9 cellular contexts compared by ENCODE assay signal in genomic region chr7:602341-603141, GRCh38.
DNase-seq lines count a peak whose midpoint lies in the region; ATAC-seq and TF ChIP-seq lines count a peak whose summit lies in the region.
"Had no signal": no experiment of that assay in that cellular context is flagged by ENCODE, and none has a peak within 500 bp of the region (broad histone marks: within the 10 kb centered on the region; RNA-seq: fewer than 3 reads in every experiment).

No MANE protein-coding gene starts in this region.

- peaks cover 0 to 11% (median 0%) of the 10 kb centered on the region in 3 donors for H3K36me3 ChIP-seq in esophagus squamous epithelium
- H3K36me3 ChIP-seq: pancreas had no signal

- WGBS in esophagus squamous epithelium, 2 donors, result 66 to 76% methylated on average over 6 to 13 of the region's 38 CpGs

- H3K4me3 ChIP-seq in GM12865 (ENCODE audit: low read depth, low read length) (peak overlapping the region; percentile 68), esophagus squamous epithelium (peak overlapping the region in 2 of 4 donors; percentile 21 to 44)
- H3K4me3 ChIP-seq: pancreas had no signal

- TF ChIP-seq CTCF in GM12865 (IDR thresholded peaks at IDR 0.05; ENCODE audit: insufficient read depth, low read depth, low read length, missing control alignments), result no peak
- no peak for TF ChIP-seq CTCF in esophagus squamous epithelium (IDR thresholded peaks at IDR 0.05)

- H3K9me3 ChIP-seq in esophagus squamous epithelium, result no peaks in the 10 kb centered on the region
- H3K9me3 ChIP-seq: pancreas had no signal

- intact Hi-C loops in esophagus squamous epithelium (cut with DNase I), result no loop called here

- no peaks in the 10 kb centered on the region for H3K27me3 ChIP-seq in esophagus squamous epithelium
- H3K27me3 ChIP-seq: pancreas had no signal

- H3K4me1 ChIP-seq in esophagus squamous epithelium, result peaks cover 21 to 52% (median 25%) of the 10 kb centered on the region in 3 donors
- H3K4me1 ChIP-seq: pancreas had no signal

- H3K27ac ChIP-seq in esophagus squamous epithelium, result peak overlapping the region; percentile 81 to 92 (median 87)

- ATAC-seq in GM19397 (IDR thresholded peaks at IDR 0.05; ENCODE audit: unreplicated experiment), result no peak
- no peak for ATAC-seq in HG03520 (IDR thresholded peaks at IDR 0.05; ENCODE audit: unreplicated experiment)

- no peak for TF ChIP-seq POLR2A in esophagus squamous epithelium (IDR thresholded peaks at IDR 0.05)

- DNase-seq in GM12865 (ENCODE audit: low read depth) (peak; percentile 77), esophagus squamous epithelium (lab: John Stamatoyannopoulos, UW) (no peak), retina (no peak), OCI-M1 (lab: John Stamatoyannopoulos, UW) (no peak)
- DNase-seq in activated CD4-positive, CD25-positive, alpha-beta regulatory T cell treated with anti-CD3 and anti-CD28 coated beads, Interleukin-2, amount 50 U/mL, for 72 hours, result peak; percentile 82
- DNase-seq in stimulated activated CD4-positive, alpha-beta T cell treated with anti-CD3 and anti-CD28 coated beads, Interleukin-1b, Interleukin-23, amount 100 ng/mL, for 48 hours, result peak; percentile 75

Comparison
In these comparisons a context has a peak if more than half of its experiments do, and no peak if none do; other contexts are left out.
1. DNase-seq: peak in GM12865 (single experiment), activated CD4-positive, CD25-positive, alpha-beta regulatory T cell treated with anti-CD3 and anti-CD28 coated beads, Interleukin-2, amount 50 U/mL, for 72 hours (single experiment) and stimulated activated CD4-positive, alpha-beta T cell treated with anti-CD3 and anti-CD28 coated beads, Interleukin-1b, Interleukin-23, amount 100 ng/mL, for 48 hours (single experiment); none in esophagus squamous epithelium (single experiment), retina (single experiment) and OCI-M1 (single experiment).